In the genomic region with DNA sequence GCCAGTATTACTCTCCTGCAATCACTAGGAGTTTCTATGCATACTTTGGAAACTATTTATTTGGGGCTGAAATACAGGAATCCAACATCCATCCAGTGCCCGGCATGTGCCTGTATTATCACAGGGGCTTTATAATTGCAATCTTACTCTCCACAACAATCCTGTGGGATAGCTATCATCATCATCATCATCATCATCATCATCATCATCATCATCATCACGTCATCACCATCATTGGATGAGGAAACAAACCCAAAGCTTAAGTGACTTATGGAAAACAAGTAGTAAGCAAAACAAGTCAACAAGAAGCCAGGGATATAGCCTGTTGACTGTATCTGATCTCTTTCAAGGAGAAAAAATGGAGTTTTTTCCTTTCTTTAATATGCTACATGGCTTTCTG, we compare ENCODE assay signal across 1 cellular context.
TF ChIP-seq lines count a peak whose summit lies in the region.

No MANE protein-coding gene starts in this region.

TF ChIP-seq in K562, 482 proteins besides CTCF, POLR2A, EP300 and RAD21:
- TF ChIP-seq PML (IDR thresholded peaks at IDR 0.05; ENCODE audit: low read length): no peak
- peak; percentile 22; the same call in 1 of the 2 replicates for TF ChIP-seq ATF3 (IDR thresholded peaks at IDR 0.05)
- TF ChIP-seq ATF3 (CRISPR knock-in tag; conservative IDR thresholded peaks at IDR 0.05): no peak
